In the genomic region with DNA sequence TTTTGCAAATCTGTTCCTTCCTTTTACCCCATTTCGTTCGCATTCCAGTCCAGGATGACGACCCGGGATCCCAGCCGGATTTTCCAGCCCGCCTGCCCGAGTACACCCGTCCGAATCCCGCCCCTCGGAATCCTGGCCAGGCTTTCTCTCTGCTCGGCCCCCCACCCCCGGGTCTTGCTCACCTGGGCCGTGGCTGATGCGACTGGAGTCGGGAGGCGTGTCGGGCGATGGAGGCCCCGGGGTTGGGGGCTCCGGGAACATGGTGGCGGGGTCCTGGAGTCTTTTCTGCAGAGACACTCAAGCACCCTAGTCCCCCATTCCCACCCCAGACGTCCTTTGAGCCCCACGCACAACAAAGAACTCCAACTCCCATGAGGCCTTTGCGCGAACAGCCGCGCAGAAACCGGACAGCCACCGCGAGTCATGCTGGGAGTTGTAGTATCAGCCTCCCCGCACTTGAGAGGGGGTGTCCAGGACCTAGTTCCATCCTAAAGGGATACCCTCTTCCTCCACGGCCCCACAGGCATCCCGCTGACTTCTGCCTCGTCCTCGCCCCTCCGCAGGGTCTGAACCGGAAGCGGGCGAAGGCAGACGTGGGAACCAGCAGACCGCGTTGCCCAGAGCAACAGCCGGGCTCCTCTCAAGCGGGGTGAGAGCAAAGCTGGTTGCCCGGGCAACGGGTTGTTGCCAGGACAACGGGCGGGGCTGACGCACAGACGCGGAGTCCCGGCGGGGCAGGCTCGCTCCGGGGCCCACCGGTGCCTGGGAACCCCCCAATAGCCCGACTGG, we compare ENCODE assay signal across 8 cellular contexts. TPM values are rescaled to one million over a fixed set of nuclear protein-coding genes. Genes with fewer than 3 reads are reported as not detected.
DNase-seq lines count a peak whose midpoint lies in the region; ATAC-seq and TF ChIP-seq lines count a peak whose summit lies in the region.

No MANE protein-coding gene starts in this region.

- peaks cover 92% of the 10 kb centered on the region for H3K27me3 Mint-ChIP-seq in dendritic cell treated with granulocyte-macrophage colony-stimulating factor and Interleukin-4, amounts not matched to agents 40 ng/mL and 50 ng/mL, for 4 days

- H3K4me1 ChIP-seq in right atrium auricular region: peaks cover 0 to 24% of the 10 kb centered on the region in 2 donors

- H3K4me1 Mint-ChIP-seq in dendritic cell treated with granulocyte-macrophage colony-stimulating factor and Interleukin-4, amounts not matched to agents 40 ng/mL and 50 ng/mL, for 4 days (ENCODE audit: low read depth): peaks cover 26% of the 10 kb centered on the region

- H3K4me3 Mint-ChIP-seq in dendritic cell treated with granulocyte-macrophage colony-stimulating factor and Interleukin-4, amounts not matched to agents 40 ng/mL and 50 ng/mL, for 4 days: peak overlapping the region; percentile 59

- intact Hi-C loops in Right ventricle myocardium inferior (cut with DNase I): no loop called here
- intact Hi-C loops in dendritic cell treated with granulocyte-macrophage colony-stimulating factor and Interleukin-4, amounts not matched to agents 40 ng/mL and 50 ng/mL, for 4 days (cut with micrococcal nuclease): no loop called here

- no peaks in the 10 kb centered on the region for H3K36me3 Mint-ChIP-seq in dendritic cell treated with granulocyte-macrophage colony-stimulating factor and Interleukin-4, amounts not matched to agents 40 ng/mL and 50 ng/mL, for 4 days (ENCODE audit: low read depth)

- TF ChIP-seq CTCF in right atrium auricular region (IDR thresholded peaks at IDR 0.05): no peak

- H3K27ac Mint-ChIP-seq in dendritic cell treated with granulocyte-macrophage colony-stimulating factor and Interleukin-4, amounts not matched to agents 40 ng/mL and 50 ng/mL, for 4 days: no peak overlapping the region

- DNase-seq in Right ventricle myocardium inferior (ENCODE audit: missing footprints): peak; percentile 84
- DNase-seq in right atrium auricular region (ENCODE audit: low spot score): no peak
- peak; percentile 70 for DNase-seq in NCI-H510A treated with DMSO at 0.1 percent for 48 hours (lab: John Stamatoyannopoulos, UW)
- peak; percentile 87 for DNase-seq in activated CD4-positive, alpha-beta T cell treated with anti-CD3 and anti-CD28 coated beads, Interleukin-2, amount 50 U/mL, for 4 hours
- DNase-seq in medulla oblongata (ENCODE audit: extremely low spot score): peak; percentile 67
- DNase-seq in stimulated activated CD8-positive, alpha-beta memory T cell treated with anti-CD3 and anti-CD28 coated beads, Interleukin-12 subunit alpha, Interleukin-12 subunit beta, amount 100 ng/mL, for 24 hours (ENCODE audit: extremely low read depth): peak; percentile 78

- H3K27ac ChIP-seq in right atrium auricular region: no peak overlapping the region

- H3K36me3 ChIP-seq in right atrium auricular region: no peaks in the 10 kb centered on the region

- H3K27me3 ChIP-seq in right atrium auricular region: peaks cover 26 to 65% of the 10 kb centered on the region in 2 donors

- peak overlapping the region in 1 of 2 donors; percentile 39 for H3K4me3 ChIP-seq in right atrium auricular region

- H3K9me3 ChIP-seq in right atrium auricular region: no peaks in the 10 kb centered on the region

- peak; percentile 56 for ATAC-seq in Right ventricle myocardium inferior
- ATAC-seq in HG03159 (IDR thresholded peaks at IDR 0.05; ENCODE audit: unreplicated experiment): peak; percentile 75

- H3K9me3 Mint-ChIP-seq in dendritic cell treated with granulocyte-macrophage colony-stimulating factor and Interleukin-4, amounts not matched to agents 40 ng/mL and 50 ng/mL, for 4 days: no peaks in the 10 kb centered on the region

RNA-seq across cellular contexts. Expression of a gene that starts 1.1 kb away (rescaled TPM):
- total RNA-seq in Right ventricle myocardium inferior (not detected), right atrium auricular region (under 1 TPM in 1 of 2 donors, not detected in 1; 0.08 TPM)

RNA-seq across cellular contexts. Expression of a gene that starts 12.6 kb away (rescaled TPM):
- total RNA-seq in Right ventricle myocardium inferior (0.73 TPM), right atrium auricular region (1 to 10 TPM in 1 of 2 donors, under 1 TPM in 1; 0.89 to 2.7 TPM)

RNA-seq across cellular contexts. Expression of a gene that starts 21.4 kb away (rescaled TPM):
- total RNA-seq in Right ventricle myocardium inferior (4,708 TPM), right atrium auricular region (1,000 to 10,000 TPM; 3,822 to 4,003 TPM)

RNA-seq across cellular contexts. Expression of a gene that starts 30.0 kb away (rescaled TPM):
- total RNA-seq in Right ventricle myocardium inferior: 66.0 TPM
- 10 to 100 TPM in 1 of 2 donors, 1 to 10 TPM in 1; 6.8 to 46.5 TPM for total RNA-seq in right atrium auricular region

RNA-seq across cellular contexts. Expression of a gene that starts 30.3 kb away (rescaled TPM):
- 0.87 TPM for total RNA-seq in Right ventricle myocardium inferior
- 1 to 10 TPM; 1.3 to 7.8 TPM for total RNA-seq in right atrium auricular region
